In the genomic region with DNA sequence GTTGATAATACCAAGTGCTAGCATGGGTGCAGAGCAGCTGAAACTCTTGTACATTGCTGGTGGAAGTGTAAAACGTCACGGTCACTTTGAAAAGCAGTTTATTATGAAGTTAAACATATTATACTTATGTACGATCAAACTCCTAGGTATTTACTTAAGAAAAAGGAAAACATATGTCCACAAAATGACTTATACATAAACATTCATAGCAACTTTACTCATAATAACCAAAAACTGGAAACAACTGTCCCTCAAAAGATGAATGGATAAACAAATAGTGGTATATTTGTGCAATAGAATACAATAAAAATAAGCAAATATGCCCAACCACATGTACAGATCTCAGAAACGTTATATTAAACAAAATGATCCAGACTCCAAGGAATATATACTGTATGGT, we compare ENCODE assay signal across 1 cellular context.
TF ChIP-seq lines count a peak whose summit lies in the region.

No MANE protein-coding gene starts in this region.

TF ChIP-seq in HepG2, 621 proteins besides CTCF, POLR2A, EP300 and RAD21 (continued from another document):
- TF ChIP-seq, protein P1, sequence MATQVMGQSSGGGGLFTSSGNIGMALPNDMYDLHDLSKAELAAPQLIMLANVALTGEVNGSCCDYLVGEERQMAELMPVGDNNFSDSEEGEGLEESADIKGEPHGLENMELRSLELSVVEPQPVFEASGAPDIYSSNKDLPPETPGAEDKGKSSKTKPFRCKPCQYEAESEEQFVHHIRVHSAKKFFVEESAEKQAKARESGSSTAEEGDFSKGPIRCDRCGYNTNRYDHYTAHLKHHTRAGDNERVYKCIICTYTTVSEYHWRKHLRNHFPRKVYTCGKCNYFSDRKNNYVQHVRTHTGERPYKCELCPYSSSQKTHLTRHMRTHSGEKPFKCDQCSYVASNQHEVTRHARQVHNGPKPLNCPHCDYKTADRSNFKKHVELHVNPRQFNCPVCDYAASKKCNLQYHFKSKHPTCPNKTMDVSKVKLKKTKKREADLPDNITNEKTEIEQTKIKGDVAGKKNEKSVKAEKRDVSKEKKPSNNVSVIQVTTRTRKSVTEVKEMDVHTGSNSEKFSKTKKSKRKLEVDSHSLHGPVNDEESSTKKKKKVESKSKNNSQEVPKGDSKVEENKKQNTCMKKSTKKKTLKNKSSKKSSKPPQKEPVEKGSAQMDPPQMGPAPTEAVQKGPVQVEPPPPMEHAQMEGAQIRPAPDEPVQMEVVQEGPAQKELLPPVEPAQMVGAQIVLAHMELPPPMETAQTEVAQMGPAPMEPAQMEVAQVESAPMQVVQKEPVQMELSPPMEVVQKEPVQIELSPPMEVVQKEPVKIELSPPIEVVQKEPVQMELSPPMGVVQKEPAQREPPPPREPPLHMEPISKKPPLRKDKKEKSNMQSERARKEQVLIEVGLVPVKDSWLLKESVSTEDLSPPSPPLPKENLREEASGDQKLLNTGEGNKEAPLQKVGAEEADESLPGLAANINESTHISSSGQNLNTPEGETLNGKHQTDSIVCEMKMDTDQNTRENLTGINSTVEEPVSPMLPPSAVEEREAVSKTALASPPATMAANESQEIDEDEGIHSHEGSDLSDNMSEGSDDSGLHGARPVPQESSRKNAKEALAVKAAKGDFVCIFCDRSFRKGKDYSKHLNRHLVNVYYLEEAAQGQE (IDR thresholded peaks at IDR 0.05; ENCODE audit: borderline replicate concordance in 1 of 2, low read depth in 1 of 2, low read length in 2 of 2) = no peak
- TF ChIP-seq SMAD3 (CRISPR knock-in tag; IDR thresholded peaks at IDR 0.05) (no peak), ZNF7 (CRISPR knock-in tag; IDR thresholded peaks at IDR 0.05) (peak; percentile 46; the same call in 1 of the 2 replicates)
